In genomic region chr14:90758959-90759358, GRCh38 we compare ENCODE assay signal across 7 cellular contexts. TPM values are rescaled to one million over a fixed set of nuclear protein-coding genes. Genes with fewer than 3 reads are reported as not detected.
DNase-seq lines count a peak whose midpoint lies in the region; ATAC-seq and TF ChIP-seq lines count a peak whose summit lies in the region.

No MANE protein-coding gene starts in this region.

- H3K4me3 Mint-ChIP-seq in GM23338, result no peak overlapping the region; the same call in 2 of the 3 replicates

- TF ChIP-seq EP300 in esophagus muscularis mucosa (IDR thresholded peaks at IDR 0.05), result no peak
- TF ChIP-seq EP300 in neural cell (conservative IDR thresholded peaks at IDR 0.05; ENCODE audit: poor library complexity, severe bottlenecking), result no peak

- H3K27me3 ChIP-seq in GM23338 (ENCODE audit: insufficient read depth), result peaks cover 9% of the 10 kb centered on the region
- no peaks in the 10 kb centered on the region for H3K27me3 ChIP-seq in esophagus muscularis mucosa
- no peaks in the 10 kb centered on the region for H3K27me3 ChIP-seq in neural cell (ENCODE audit: insufficient read depth, low read depth, low read length)

- peak overlapping the region; percentile 45; the same call in 1 of the 2 replicates for H3K4me3 ChIP-seq in GM23338
- peak overlapping the region; percentile 50 to 58 (median 54) for H3K4me3 ChIP-seq in esophagus muscularis mucosa
- peak overlapping the region; percentile 76 for H3K4me3 ChIP-seq in neural cell (ENCODE audit: low read length)

- H3K27ac ChIP-seq in GM23338 (ENCODE audit: low read depth) (peak overlapping the region; percentile 90; the same call in 1 of the 2 replicates), esophagus muscularis mucosa (replicated peaks in 1 of 4) (peak overlapping the region; percentile 86 to 94 (median 92)), neural cell (ENCODE audit: low read length) (no peak overlapping the region)

- in situ Hi-C loops in ACHN (cut with HindIII; ENCODE audit: low pct_ligation_motif_present, low pct_unique_long_range_greater_than_20kb, low sequenced_read_pairs), result no loop called here

- no peak for TF ChIP-seq RAD21 in neural cell (conservative IDR thresholded peaks at IDR 0.05)

- TF ChIP-seq POLR2A in esophagus muscularis mucosa (IDR thresholded peaks at IDR 0.05; ENCODE audit: low read depth), result peak; percentile 8

- H3K27ac Mint-ChIP-seq in GM23338, result no peak overlapping the region; the same call in 1 of the 2 replicates

- no peaks in the 10 kb centered on the region for H3K36me3 ChIP-seq in GM23338 (ENCODE audit: insufficient read depth)
- H3K36me3 ChIP-seq in esophagus muscularis mucosa, result no peaks in the 10 kb centered on the region
- H3K36me3 ChIP-seq in neural cell (ENCODE audit: insufficient read depth, low read length), result no peaks in the 10 kb centered on the region

- H2AFZ ChIP-seq in GM23338, result peak overlapping the region; percentile 94; the same call in 1 of the 2 replicates
- peak overlapping the region; percentile 32 for H2AFZ ChIP-seq in neural cell (ENCODE audit: low read depth, low read length)

- H3K27me3 Mint-ChIP-seq in GM23338 (ENCODE audit: insufficient read depth, low read depth, poor library complexity), result peaks cover 7% of the 10 kb centered on the region

- H3K79me2 ChIP-seq in GM23338 (replicated peaks; ENCODE audit: insufficient read depth) (no peaks in the 10 kb centered on the region), neural cell (replicated peaks; ENCODE audit: insufficient read depth, low read length) (peaks cover 3% of the 10 kb centered on the region)

- peaks cover 24% of the 10 kb centered on the region for H3K4me1 Mint-ChIP-seq in GM23338

- peaks cover 7% of the 10 kb centered on the region for H3F3A ChIP-seq in GM23338 (replicated peaks; ENCODE audit: low read depth)
- no peaks in the 10 kb centered on the region for H3F3A ChIP-seq in neural cell (ENCODE audit: insufficient read depth, low read length, poor library complexity, severe bottlenecking)

- intact Hi-C loops in esophagus muscularis mucosa (cut with DNase I), result loop anchor here (2.0 to 5.0 kb wide), 3 partner anchors 362 to 457 kb away; partner anchors contain the start of gene CALM1

- no peaks in the 10 kb centered on the region for H3K9me2 ChIP-seq in GM23338 (ENCODE audit: insufficient read depth)
- no peaks in the 10 kb centered on the region for H3K9me2 ChIP-seq in neural cell (ENCODE audit: insufficient read depth, low read length)

- DNase-seq in GM23338 (ENCODE audit: low spot score), result no peak
- DNase-seq in UCSD-AML1 (lab: John Stamatoyannopoulos, UW; ENCODE audit: unreplicated experiment), result peak; percentile 60
- peak; percentile 89 for DNase-seq in esophagus muscularis mucosa (ENCODE audit: extremely low spot score)
- DNase-seq in DMS153 (lab: John Stamatoyannopoulos, UW), result no peak
- no peak for DNase-seq in ACHN

- H3K9me3 ChIP-seq in esophagus muscularis mucosa, result peaks cover 0 to 15% (median 6%) of the 10 kb centered on the region in 4 donors
- H3K9me3 ChIP-seq in neural cell (ENCODE audit: low read length), result no peaks in the 10 kb centered on the region

- H3K36me3 Mint-ChIP-seq in GM23338 (ENCODE audit: low read depth), result no peaks in the 10 kb centered on the region; the same call in 2 of the 3 replicates

- TF ChIP-seq CTCF in GM23338 (conservative IDR thresholded peaks at IDR 0.05; ENCODE audit: low read depth in 2 of 2) (no peak), esophagus muscularis mucosa (IDR thresholded peaks at IDR 0.05) (no peak), neural cell (IDR thresholded peaks at IDR 0.05; ENCODE audit: poor library complexity, severe bottlenecking) (no peak)

- 13% methylated on average over 13 of the region's 13 CpGs for WGBS in esophagus muscularis mucosa

- H4K20me1 ChIP-seq in GM23338 (replicated peaks; ENCODE audit: insufficient read depth) (no peaks in the 10 kb centered on the region), neural cell (ENCODE audit: insufficient read depth) (no peaks in the 10 kb centered on the region)

- H3K9me3 Mint-ChIP-seq in GM23338, result peaks cover 8% of the 10 kb centered on the region; the same call in 2 of the 3 replicates

- H3K4me1 ChIP-seq in GM23338 (ENCODE audit: insufficient read depth) (peaks cover 6% of the 10 kb centered on the region; the same call in 1 of the 2 replicates), esophagus muscularis mucosa (peaks cover 22 to 32% (median 24%) of the 10 kb centered on the region in 4 donors)

- peak overlapping the region; percentile 75 for H3K4me2 ChIP-seq in GM23338
- peak overlapping the region; percentile 49 for H3K4me2 ChIP-seq in neural cell (ENCODE audit: low read length)

- peak overlapping the region; percentile 66 for H3K9ac ChIP-seq in neural cell (ENCODE audit: low read length)

- ATAC-seq in GM23338, result peak; percentile 9
- ATAC-seq in GM18517 (IDR thresholded peaks at IDR 0.05; ENCODE audit: unreplicated experiment), result no peak

TF ChIP-seq in GM23338, 12 proteins besides CTCF, POLR2A, EP300 and RAD21 (continues in another document):
- TF ChIP-seq, protein P1, sequence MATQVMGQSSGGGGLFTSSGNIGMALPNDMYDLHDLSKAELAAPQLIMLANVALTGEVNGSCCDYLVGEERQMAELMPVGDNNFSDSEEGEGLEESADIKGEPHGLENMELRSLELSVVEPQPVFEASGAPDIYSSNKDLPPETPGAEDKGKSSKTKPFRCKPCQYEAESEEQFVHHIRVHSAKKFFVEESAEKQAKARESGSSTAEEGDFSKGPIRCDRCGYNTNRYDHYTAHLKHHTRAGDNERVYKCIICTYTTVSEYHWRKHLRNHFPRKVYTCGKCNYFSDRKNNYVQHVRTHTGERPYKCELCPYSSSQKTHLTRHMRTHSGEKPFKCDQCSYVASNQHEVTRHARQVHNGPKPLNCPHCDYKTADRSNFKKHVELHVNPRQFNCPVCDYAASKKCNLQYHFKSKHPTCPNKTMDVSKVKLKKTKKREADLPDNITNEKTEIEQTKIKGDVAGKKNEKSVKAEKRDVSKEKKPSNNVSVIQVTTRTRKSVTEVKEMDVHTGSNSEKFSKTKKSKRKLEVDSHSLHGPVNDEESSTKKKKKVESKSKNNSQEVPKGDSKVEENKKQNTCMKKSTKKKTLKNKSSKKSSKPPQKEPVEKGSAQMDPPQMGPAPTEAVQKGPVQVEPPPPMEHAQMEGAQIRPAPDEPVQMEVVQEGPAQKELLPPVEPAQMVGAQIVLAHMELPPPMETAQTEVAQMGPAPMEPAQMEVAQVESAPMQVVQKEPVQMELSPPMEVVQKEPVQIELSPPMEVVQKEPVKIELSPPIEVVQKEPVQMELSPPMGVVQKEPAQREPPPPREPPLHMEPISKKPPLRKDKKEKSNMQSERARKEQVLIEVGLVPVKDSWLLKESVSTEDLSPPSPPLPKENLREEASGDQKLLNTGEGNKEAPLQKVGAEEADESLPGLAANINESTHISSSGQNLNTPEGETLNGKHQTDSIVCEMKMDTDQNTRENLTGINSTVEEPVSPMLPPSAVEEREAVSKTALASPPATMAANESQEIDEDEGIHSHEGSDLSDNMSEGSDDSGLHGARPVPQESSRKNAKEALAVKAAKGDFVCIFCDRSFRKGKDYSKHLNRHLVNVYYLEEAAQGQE (IDR thresholded peaks at IDR 0.05; ENCODE audit: unreplicated experiment), result no peak
- TF ChIP-seq STAT1 (IDR thresholded peaks at IDR 0.05; ENCODE audit: unreplicated experiment), result no peak
- no peak for TF ChIP-seq CREB1 (CRISPR knock-in tag; IDR thresholded peaks at IDR 0.05; ENCODE audit: low read depth)
- TF ChIP-seq POLR2AphosphoS5 (IDR thresholded peaks at IDR 0.05; ENCODE audit: low read depth), result no peak
- TF ChIP-seq NANOG (IDR thresholded peaks at IDR 0.05; ENCODE audit: borderline replicate concordance), result no peak

TF ChIP-seq in neural cell, 6 proteins besides CTCF, POLR2A, EP300 and RAD21:
- TF ChIP-seq POLR2AphosphoS5 (IDR thresholded peaks at IDR 0.05), result no peak
- TF ChIP-seq EZH2 (IDR thresholded peaks at IDR 0.05; ENCODE audit: borderline replicate concordance, insufficient read depth, low read length, poor library complexity, severe bottlenecking), result no peak
- TF ChIP-seq TAF1 (IDR thresholded peaks at IDR 0.05; ENCODE audit: low read depth), result no peak
- TF ChIP-seq, protein P1 (IDR thresholded peaks at IDR 0.05; ENCODE audit: borderline replicate concordance), result no peak
- TF ChIP-seq MXI1 (conservative IDR thresholded peaks at IDR 0.05; ENCODE audit: poor library complexity, severe bottlenecking), result no peak
- TF ChIP-seq SMC3 (conservative IDR thresholded peaks at IDR 0.05; ENCODE audit: poor library complexity), result no peak

RNA-seq across cellular contexts. Expression of gene TTC7B, which starts 57.3 kb away (rescaled TPM):
- total RNA-seq in GM23338 (2014; rRNA removed; shearing (Covaris generic)), result 16.5 and 28.6 TPM in 2 replicates
- polyA plus RNA-seq in GM23338 (2016; fragmentation: Nextera tagmentation; extraction: Ambion mirVana), result 7.9 and 10.1 TPM in 2 replicates
- total RNA-seq in esophagus muscularis mucosa, result 100 to 1,000 TPM in 2 of 4 donors, 10 to 100 TPM in 2; 54.4 to 148 (median 113) TPM
- 14.0 and 19.9 TPM in 2 replicates for polyA plus RNA-seq in neural cell
- polyA minus RNA-seq in neural cell, result 22.9 and 31.3 TPM in 2 replicates

Comparison
In these comparisons a context has a peak if more than half of its experiments do, and no peak if none do; other contexts are left out.
1. DNase-seq: peak in UCSD-AML1 (single experiment) and esophagus muscularis mucosa (single experiment); none in GM23338 (single experiment), DMS153 (single experiment) and ACHN (single experiment).
2. Peak in every context shown above with its lines, with median percentiles within 50 percentile points of each other: H3K4me3 ChIP-seq.